Comparison of ENCODE assay signal across 1 cellular context in the genomic region with DNA sequence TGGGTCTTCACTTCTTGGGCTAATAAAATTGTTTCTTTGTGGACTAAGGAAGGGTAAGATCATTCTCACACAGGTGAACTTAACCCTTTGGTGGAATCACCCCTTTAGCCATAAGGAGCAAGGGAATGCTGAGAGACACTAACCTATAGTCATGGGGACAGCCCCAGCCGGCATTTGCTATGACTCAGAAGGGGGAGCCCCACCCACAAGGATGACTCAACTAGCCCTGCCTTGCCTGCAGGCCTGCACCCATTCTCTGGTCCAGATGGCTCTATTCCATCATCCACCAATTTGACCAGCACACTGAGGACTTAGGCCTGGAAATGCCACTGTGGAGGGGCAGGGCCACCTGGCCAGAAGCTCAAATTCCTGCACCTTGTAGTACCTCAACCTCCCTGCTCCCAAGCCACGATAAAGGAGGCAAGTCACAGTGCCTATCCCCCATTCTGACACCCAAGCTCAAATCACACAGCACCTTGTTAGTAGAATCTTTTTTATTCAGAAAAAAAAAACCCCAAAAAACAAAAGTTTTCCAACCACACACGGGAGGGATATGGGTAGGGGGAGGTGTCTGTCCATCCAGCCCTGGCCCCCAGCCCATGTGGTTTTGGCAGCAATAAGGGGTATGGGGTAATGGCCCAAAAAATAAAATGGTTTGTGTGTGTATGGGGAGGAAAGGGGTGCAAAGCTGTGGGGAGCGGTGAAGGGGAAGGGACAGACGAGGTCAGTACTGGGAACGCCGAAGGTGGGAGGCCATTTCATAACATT.
A peak's percentile ranks its signal among the peaks of the same experiment; 100 is the strongest.
TF ChIP-seq lines count a peak whose summit lies in the region.

No MANE protein-coding gene starts in this region.

TF ChIP-seq in GM12878, 131 proteins besides CTCF, POLR2A, EP300 and RAD21 (continued from another document):
- TF ChIP-seq, protein P1, sequence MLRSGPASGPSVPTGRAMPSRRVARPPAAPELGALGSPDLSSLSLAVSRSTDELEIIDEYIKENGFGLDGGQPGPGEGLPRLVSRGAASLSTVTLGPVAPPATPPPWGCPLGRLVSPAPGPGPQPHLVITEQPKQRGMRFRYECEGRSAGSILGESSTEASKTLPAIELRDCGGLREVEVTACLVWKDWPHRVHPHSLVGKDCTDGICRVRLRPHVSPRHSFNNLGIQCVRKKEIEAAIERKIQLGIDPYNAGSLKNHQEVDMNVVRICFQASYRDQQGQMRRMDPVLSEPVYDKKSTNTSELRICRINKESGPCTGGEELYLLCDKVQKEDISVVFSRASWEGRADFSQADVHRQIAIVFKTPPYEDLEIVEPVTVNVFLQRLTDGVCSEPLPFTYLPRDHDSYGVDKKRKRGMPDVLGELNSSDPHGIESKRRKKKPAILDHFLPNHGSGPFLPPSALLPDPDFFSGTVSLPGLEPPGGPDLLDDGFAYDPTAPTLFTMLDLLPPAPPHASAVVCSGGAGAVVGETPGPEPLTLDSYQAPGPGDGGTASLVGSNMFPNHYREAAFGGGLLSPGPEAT (IDR thresholded peaks at IDR 0.05; ENCODE audit: low read depth): peak; percentile 81; the same call in 1 of the 2 replicates
- TF ChIP-seq CBX3 (IDR thresholded peaks at IDR 0.05; ENCODE audit: borderline replicate concordance, low read depth) (no peak), BACH1 (IDR thresholded peaks at IDR 0.05; ENCODE audit: borderline replicate concordance) (peak; percentile 99), EED (IDR thresholded peaks at IDR 0.05; ENCODE audit: low read depth) (peak; percentile 87), SUZ12 (IDR thresholded peaks at IDR 0.05; ENCODE audit: unreplicated experiment) (no peak), JUND (IDR thresholded peaks at IDR 0.05; ENCODE audit: low read depth, low read length) (peak; percentile 90), POLR2AphosphoS5 (IDR thresholded peaks at IDR 0.05; ENCODE audit: low read length) (peak; percentile 87), GATAD2B (conservative IDR thresholded peaks at IDR 0.05; ENCODE audit: low read depth) (peak; percentile 58), BHLHE40 (IDR thresholded peaks at IDR 0.05; ENCODE audit: borderline replicate concordance in 1 of 2, low read depth in 2 of 2, low read length in 1 of 2) (peak in 1 of 2 experiments; percentile 44; a peak in 1 of 4 replicates), YY1 (IDR thresholded peaks at IDR 0.05; ENCODE audit: low read depth, low read length) (peak; percentile 51; the same call in 1 of the 2 replicates), ASH2L (IDR thresholded peaks at IDR 0.05; ENCODE audit: borderline replicate concordance, low read depth) (no peak), BMI1 (IDR thresholded peaks at IDR 0.05; ENCODE audit: borderline replicate concordance) (peak; percentile 56; the same call in 1 of the 2 replicates), TAF1 (IDR thresholded peaks at IDR 0.05; ENCODE audit: borderline replicate concordance, low read depth, low read length) (peak; percentile 67; the same call in 1 of the 2 replicates), MEF2B (IDR thresholded peaks at IDR 0.05; ENCODE audit: partially characterized antibody, poor library complexity, severe bottlenecking) (peak; percentile 16), ZNF24 (IDR thresholded peaks at IDR 0.05) (no peak; the same call in 1 of the 2 replicates), PAX5 (IDR thresholded peaks at IDR 0.05; ENCODE audit: borderline replicate concordance, low read depth, low read length) (peak; percentile 94), ZBED1 (IDR thresholded peaks at IDR 0.05; ENCODE audit: borderline replicate concordance) (peak; percentile 94), SRF (IDR thresholded peaks at IDR 0.05; ENCODE audit: low read depth in 2 of 2, low read length in 2 of 2) (0 out of 4 replicates have a peak, but pooled peaks of 1 of the 2 experiments have one; percentile 60), SMAD5 (IDR thresholded peaks at IDR 0.05; ENCODE audit: low read depth) (peak; percentile 89), NR2F1 (conservative IDR thresholded peaks at IDR 0.05) (no peak), SPI1 (IDR thresholded peaks at IDR 0.05; ENCODE audit: borderline replicate concordance, insufficient read depth, low read depth, low read length) (no peak), TCF3 (IDR thresholded peaks at IDR 0.05; ENCODE audit: borderline replicate concordance, insufficient read depth, low read depth, low read length) (peak; percentile 76), ZZZ3 (IDR thresholded peaks at IDR 0.05; ENCODE audit: control insufficient read depth, insufficient read length, low read depth) (no peak), POU2F2 (IDR thresholded peaks at IDR 0.05; ENCODE audit: borderline replicate concordance, low read depth, low read length) (peak; percentile 58; the same call in 2 of the 3 replicates), BCL11A (IDR thresholded peaks at IDR 0.05; ENCODE audit: low read depth, low read length) (peak; percentile 92), ZSCAN29 (IDR thresholded peaks at IDR 0.05) (no peak), MEF2A (IDR thresholded peaks at IDR 0.05; ENCODE audit: insufficient read depth, low read depth, low read length) (0 out of 2 replicates have a peak, but pooled peaks have one; percentile 43), CREM (IDR thresholded peaks at IDR 0.05; ENCODE audit: low read depth) (peak; percentile 86), TCF12 (IDR thresholded peaks at IDR 0.05; ENCODE audit: low read depth, low read length) (peak; percentile 84), DPF2 (IDR thresholded peaks at IDR 0.05) (peak; percentile 97)
- TF ChIP-seq, protein P2, sequence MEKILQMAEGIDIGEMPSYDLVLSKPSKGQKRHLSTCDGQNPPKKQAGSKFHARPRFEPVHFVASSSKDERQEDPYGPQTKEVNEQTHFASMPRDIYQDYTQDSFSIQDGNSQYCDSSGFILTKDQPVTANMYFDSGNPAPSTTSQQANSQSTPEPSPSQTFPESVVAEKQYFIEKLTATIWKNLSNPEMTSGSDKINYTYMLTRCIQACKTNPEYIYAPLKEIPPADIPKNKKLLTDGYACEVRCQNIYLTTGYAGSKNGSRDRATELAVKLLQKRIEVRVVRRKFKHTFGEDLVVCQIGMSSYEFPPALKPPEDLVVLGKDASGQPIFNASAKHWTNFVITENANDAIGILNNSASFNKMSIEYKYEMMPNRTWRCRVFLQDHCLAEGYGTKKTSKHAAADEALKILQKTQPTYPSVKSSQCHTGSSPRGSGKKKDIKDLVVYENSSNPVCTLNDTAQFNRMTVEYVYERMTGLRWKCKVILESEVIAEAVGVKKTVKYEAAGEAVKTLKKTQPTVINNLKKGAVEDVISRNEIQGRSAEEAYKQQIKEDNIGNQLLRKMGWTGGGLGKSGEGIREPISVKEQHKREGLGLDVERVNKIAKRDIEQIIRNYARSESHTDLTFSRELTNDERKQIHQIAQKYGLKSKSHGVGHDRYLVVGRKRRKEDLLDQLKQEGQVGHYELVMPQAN (conservative IDR thresholded peaks at IDR 0.05): peak; percentile 24; the same call in 1 of the 2 replicates
- TF ChIP-seq, protein P3, sequence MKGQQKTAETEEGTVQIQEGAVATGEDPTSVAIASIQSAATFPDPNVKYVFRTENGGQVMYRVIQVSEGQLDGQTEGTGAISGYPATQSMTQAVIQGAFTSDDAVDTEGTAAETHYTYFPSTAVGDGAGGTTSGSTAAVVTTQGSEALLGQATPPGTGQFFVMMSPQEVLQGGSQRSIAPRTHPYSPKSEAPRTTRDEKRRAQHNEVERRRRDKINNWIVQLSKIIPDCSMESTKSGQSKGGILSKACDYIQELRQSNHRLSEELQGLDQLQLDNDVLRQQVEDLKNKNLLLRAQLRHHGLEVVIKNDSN (IDR thresholded peaks at IDR 0.05; ENCODE audit: borderline replicate concordance, extremely low read length, insufficient read depth, low read depth, low read length): no peak
- TF ChIP-seq, protein P4, sequence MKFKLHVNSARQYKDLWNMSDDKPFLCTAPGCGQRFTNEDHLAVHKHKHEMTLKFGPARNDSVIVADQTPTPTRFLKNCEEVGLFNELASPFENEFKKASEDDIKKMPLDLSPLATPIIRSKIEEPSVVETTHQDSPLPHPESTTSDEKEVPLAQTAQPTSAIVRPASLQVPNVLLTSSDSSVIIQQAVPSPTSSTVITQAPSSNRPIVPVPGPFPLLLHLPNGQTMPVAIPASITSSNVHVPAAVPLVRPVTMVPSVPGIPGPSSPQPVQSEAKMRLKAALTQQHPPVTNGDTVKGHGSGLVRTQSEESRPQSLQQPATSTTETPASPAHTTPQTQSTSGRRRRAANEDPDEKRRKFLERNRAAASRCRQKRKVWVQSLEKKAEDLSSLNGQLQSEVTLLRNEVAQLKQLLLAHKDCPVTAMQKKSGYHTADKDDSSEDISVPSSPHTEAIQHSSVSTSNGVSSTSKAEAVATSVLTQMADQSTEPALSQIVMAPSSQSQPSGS (IDR thresholded peaks at IDR 0.05; ENCODE audit: low read length): no peak
- TF ChIP-seq, protein P5, sequence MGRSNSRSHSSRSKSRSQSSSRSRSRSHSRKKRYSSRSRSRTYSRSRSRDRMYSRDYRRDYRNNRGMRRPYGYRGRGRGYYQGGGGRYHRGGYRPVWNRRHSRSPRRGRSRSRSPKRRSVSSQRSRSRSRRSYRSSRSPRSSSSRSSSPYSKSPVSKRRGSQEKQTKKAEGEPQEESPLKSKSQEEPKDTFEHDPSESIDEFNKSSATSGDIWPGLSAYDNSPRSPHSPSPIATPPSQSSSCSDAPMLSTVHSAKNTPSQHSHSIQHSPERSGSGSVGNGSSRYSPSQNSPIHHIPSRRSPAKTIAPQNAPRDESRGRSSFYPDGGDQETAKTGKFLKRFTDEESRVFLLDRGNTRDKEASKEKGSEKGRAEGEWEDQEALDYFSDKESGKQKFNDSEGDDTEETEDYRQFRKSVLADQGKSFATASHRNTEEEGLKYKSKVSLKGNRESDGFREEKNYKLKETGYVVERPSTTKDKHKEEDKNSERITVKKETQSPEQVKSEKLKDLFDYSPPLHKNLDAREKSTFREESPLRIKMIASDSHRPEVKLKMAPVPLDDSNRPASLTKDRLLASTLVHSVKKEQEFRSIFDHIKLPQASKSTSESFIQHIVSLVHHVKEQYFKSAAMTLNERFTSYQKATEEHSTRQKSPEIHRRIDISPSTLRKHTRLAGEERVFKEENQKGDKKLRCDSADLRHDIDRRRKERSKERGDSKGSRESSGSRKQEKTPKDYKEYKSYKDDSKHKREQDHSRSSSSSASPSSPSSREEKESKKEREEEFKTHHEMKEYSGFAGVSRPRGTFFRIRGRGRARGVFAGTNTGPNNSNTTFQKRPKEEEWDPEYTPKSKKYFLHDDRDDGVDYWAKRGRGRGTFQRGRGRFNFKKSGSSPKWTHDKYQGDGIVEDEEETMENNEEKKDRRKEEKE (IDR thresholded peaks at IDR 0.05): no peak
- TF ChIP-seq, protein P6, sequence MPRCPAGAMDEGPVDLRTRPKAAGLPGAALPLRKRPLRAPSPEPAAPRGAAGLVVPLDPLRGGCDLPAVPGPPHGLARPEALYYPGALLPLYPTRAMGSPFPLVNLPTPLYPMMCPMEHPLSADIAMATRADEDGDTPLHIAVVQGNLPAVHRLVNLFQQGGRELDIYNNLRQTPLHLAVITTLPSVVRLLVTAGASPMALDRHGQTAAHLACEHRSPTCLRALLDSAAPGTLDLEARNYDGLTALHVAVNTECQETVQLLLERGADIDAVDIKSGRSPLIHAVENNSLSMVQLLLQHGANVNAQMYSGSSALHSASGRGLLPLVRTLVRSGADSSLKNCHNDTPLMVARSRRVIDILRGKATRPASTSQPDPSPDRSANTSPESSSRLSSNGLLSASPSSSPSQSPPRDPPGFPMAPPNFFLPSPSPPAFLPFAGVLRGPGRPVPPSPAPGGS (IDR thresholded peaks at IDR 0.05; ENCODE audit: borderline replicate concordance, insufficient read depth, low read depth, low read length, poor library complexity, severe bottlenecking): peak; percentile 99
- TF ChIP-seq, protein P7, sequence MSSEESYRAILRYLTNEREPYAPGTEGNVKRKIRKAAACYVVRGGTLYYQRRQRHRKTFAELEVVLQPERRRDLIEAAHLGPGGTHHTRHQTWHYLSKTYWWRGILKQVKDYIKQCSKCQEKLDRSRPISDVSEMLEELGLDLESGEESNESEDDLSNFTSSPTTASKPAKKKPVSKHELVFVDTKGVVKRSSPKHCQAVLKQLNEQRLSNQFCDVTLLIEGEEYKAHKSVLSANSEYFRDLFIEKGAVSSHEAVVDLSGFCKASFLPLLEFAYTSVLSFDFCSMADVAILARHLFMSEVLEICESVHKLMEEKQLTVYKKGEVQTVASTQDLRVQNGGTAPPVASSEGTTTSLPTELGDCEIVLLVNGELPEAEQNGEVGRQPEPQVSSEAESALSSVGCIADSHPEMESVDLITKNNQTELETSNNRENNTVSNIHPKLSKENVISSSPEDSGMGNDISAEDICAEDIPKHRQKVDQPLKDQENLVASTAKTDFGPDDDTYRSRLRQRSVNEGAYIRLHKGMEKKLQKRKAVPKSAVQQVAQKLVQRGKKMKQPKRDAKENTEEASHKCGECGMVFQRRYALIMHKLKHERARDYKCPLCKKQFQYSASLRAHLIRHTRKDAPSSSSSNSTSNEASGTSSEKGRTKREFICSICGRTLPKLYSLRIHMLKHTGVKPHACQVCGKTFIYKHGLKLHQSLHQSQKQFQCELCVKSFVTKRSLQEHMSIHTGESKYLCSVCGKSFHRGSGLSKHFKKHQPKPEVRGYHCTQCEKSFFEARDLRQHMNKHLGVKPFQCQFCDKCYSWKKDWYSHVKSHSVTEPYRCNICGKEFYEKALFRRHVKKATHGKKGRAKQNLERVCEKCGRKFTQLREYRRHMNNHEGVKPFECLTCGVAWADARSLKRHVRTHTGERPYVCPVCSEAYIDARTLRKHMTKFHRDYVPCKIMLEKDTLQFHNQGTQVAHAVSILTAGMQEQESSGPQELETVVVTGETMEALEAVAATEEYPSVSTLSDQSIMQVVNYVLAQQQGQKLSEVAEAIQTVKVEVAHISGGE (CRISPR knock-in tag; IDR thresholded peaks at IDR 0.05): no peak
- TF ChIP-seq, protein P8, sequence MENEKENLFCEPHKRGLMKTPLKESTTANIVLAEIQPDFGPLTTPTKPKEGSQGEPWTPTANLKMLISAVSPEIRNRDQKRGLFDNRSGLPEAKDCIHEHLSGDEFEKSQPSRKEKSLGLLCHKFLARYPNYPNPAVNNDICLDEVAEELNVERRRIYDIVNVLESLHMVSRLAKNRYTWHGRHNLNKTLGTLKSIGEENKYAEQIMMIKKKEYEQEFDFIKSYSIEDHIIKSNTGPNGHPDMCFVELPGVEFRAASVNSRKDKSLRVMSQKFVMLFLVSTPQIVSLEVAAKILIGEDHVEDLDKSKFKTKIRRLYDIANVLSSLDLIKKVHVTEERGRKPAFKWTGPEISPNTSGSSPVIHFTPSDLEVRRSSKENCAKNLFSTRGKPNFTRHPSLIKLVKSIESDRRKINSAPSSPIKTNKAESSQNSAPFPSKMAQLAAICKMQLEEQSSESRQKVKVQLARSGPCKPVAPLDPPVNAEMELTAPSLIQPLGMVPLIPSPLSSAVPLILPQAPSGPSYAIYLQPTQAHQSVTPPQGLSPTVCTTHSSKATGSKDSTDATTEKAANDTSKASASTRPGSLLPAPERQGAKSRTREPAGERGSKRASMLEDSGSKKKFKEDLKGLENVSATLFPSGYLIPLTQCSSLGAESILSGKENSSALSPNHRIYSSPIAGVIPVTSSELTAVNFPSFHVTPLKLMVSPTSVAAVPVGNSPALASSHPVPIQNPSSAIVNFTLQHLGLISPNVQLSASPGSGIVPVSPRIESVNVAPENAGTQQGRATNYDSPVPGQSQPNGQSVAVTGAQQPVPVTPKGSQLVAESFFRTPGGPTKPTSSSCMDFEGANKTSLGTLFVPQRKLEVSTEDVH (IDR thresholded peaks at IDR 0.05; ENCODE audit: low read depth, partially characterized antibody): no peak
